ENCODE assay signal across 9 cellular contexts in the genomic region with DNA sequence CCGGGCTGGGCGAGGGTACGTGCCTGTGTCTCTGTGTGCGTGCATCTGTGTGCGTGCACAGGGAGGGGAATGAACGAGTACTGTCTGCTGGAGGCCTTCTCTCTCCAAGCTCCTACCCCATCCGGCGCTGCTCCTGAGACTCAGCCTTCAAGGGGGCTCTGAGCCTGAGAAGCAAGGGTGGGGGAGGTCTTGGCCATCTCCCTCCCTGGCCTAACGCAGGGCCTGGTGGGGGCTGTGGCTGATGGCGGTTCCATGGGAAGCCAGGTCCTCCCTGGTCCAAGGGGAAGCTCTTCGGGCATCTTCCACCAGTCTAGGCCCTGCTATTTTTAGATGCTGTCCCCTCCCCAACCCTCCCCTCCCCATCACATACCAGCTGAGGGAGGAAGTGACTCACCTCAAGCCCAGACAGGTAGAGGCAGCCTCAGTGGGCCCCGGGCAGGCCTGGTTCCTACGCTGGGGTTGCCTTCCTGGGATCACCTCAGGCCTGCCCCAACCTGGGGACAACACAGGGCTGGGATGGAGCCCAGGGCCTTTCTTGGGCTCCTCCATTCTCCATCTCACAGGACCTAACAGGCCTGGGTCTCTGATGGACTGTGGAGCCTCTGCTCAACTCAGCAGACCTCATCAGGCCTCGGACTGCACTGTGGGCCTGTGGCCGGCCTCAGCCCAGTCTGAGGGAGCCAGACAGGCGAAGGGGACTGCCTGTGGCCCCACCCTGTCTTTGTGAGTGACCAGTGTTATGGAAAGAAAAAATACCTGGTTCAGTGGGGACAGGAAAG. TPM values are rescaled to one million over a fixed set of nuclear protein-coding genes. Genes with fewer than 3 reads are reported as not detected.
DNase-seq lines count a peak whose midpoint lies in the region; ATAC-seq and TF ChIP-seq lines count a peak whose summit lies in the region.
"Had no signal": no experiment of that assay in that cellular context is flagged by ENCODE, and none has a peak within 500 bp of the region (broad histone marks: within the 10 kb centered on the region; RNA-seq: fewer than 3 reads in every experiment).

No MANE protein-coding gene starts in this region.

- H3K4me1 Mint-ChIP-seq in CD4-positive, CD25-positive, alpha-beta regulatory T cell, result peaks cover 10 to 79% (median 42%) of the 10 kb centered on the region in 4 donors
- peaks cover 67% of the 10 kb centered on the region for H3K4me1 Mint-ChIP-seq in activated naive CD4-positive, alpha-beta T cell treated with anti-CD3 and anti-CD28 coated beads for 36 hours (ENCODE audit: low read depth)
- peaks cover 43 to 80% (median 68%) of the 10 kb centered on the region in 7 donors for H3K4me1 Mint-ChIP-seq in naive thymus-derived CD4-positive, alpha-beta T cell

- DNase-seq in CD4-positive, CD25-positive, alpha-beta regulatory T cell, result peak in 2 of 3 donors; percentile 58 to 66
- DNase-seq in RWPE1 (ENCODE audit: low spot score) (peak; percentile 82), SHP77 (lab: John Stamatoyannopoulos, UW) (no peak), mucosa of gallbladder (ENCODE audit: low spot score) (no peak)
- peak; percentile 92 for DNase-seq in activated naive CD4-positive, alpha-beta T cell treated with anti-CD3 and anti-CD28 coated beads for 36 hours
- DNase-seq in naive thymus-derived CD4-positive, alpha-beta T cell, result peak in 1 of 9 donors; percentile 80
- DNase-seq: DMS79 had no signal

- no peaks in the 10 kb centered on the region for H3K27me3 Mint-ChIP-seq in CD4-positive, CD25-positive, alpha-beta regulatory T cell
- H3K27me3 Mint-ChIP-seq in activated naive CD4-positive, alpha-beta T cell treated with anti-CD3 and anti-CD28 coated beads for 36 hours (ENCODE audit: low read depth), result peaks cover 5% of the 10 kb centered on the region
- no peaks in the 10 kb centered on the region for H3K27me3 Mint-ChIP-seq in naive thymus-derived CD4-positive, alpha-beta T cell

- peaks cover 76% of the 10 kb centered on the region for H3K4me1 ChIP-seq in CD4-positive, CD25-positive, alpha-beta regulatory T cell (ENCODE audit: control insufficient read depth, insufficient read depth, low read length, poor library complexity, severe bottlenecking)
- peaks cover 46 to 65% of the 10 kb centered on the region in 2 donors for H3K4me1 ChIP-seq in naive thymus-derived CD4-positive, alpha-beta T cell (ENCODE audit: control insufficient read depth in 2 of 2, insufficient read depth in 2 of 2, low read length in 2 of 2)

- no peaks in the 10 kb centered on the region for H3K27me3 ChIP-seq in CD4-positive, CD25-positive, alpha-beta regulatory T cell (ENCODE audit: control insufficient read depth, insufficient read depth, low read length)
- H3K27me3 ChIP-seq in naive thymus-derived CD4-positive, alpha-beta T cell (ENCODE audit: control insufficient read depth in 2 of 2, insufficient read depth in 2 of 2, low read length in 2 of 2), result no peaks in the 10 kb centered on the region

- peak; percentile 17 to 43 for ATAC-seq in CD4-positive, CD25-positive, alpha-beta regulatory T cell (ENCODE audit: low read depth in 2 of 2)
- ATAC-seq in naive thymus-derived CD4-positive, alpha-beta T cell, result no peak
- no peak for ATAC-seq in HG03439 (IDR thresholded peaks at IDR 0.05; ENCODE audit: unreplicated experiment)
- no peak for ATAC-seq in GM21360 (IDR thresholded peaks at IDR 0.05; ENCODE audit: unreplicated experiment)

- no peaks in the 10 kb centered on the region for H3K36me3 Mint-ChIP-seq in CD4-positive, CD25-positive, alpha-beta regulatory T cell
- H3K36me3 Mint-ChIP-seq in activated naive CD4-positive, alpha-beta T cell treated with anti-CD3 and anti-CD28 coated beads for 36 hours (ENCODE audit: low read depth), result peaks cover 16% of the 10 kb centered on the region
- H3K36me3 Mint-ChIP-seq in naive thymus-derived CD4-positive, alpha-beta T cell, result peaks cover 0 to 9% (median 0%) of the 10 kb centered on the region in 5 donors

- peak overlapping the region; percentile 85 to 100 (median 96) for H3K27ac Mint-ChIP-seq in CD4-positive, CD25-positive, alpha-beta regulatory T cell
- peak overlapping the region; percentile 99 for H3K27ac Mint-ChIP-seq in activated naive CD4-positive, alpha-beta T cell treated with anti-CD3 and anti-CD28 coated beads for 36 hours
- peak overlapping the region; percentile 66 to 98 (median 95) for H3K27ac Mint-ChIP-seq in naive thymus-derived CD4-positive, alpha-beta T cell

- CTCF ChIA-PET in RWPE1 (lab: Yijun Ruan, JAX), result interaction anchor here (1.0 to 1.8 kb wide), 3 partner anchors 9 to 48 kb away, joined by 3 to 8 read pairs (median 6); no protein-coding TSS in a partner anchor
- CTCF ChIA-PET in activated naive CD4-positive, alpha-beta T cell treated with anti-CD3 and anti-CD28 coated beads for 36 hours (lab: Charles Lee), result interaction anchor here (0.6 to 2.8 kb wide), 8 partner anchors 9 to 29 kb away, joined by 3 to 13 read pairs (median 4); no protein-coding TSS in a partner anchor
- CTCF ChIA-PET in naive thymus-derived CD4-positive, alpha-beta T cell (lab: Charles Lee), result interaction anchor here (0.8 to 3.8 kb wide), 6 partner anchors 8 to 107 kb away, joined by 3 to 17 read pairs (median 4); a partner anchor contains a TSS

- peak overlapping the region; percentile 71 for H3K27ac ChIP-seq in CD4-positive, CD25-positive, alpha-beta regulatory T cell (ENCODE audit: insufficient read depth, low read length, poor library complexity, severe bottlenecking)
- peak overlapping the region; percentile 100 for H3K27ac ChIP-seq in RWPE1
- peak overlapping the region; percentile 94 for H3K27ac ChIP-seq in naive thymus-derived CD4-positive, alpha-beta T cell (ENCODE audit: low read depth, low read length)

- TF ChIP-seq CTCF in RWPE1 (conservative IDR thresholded peaks at IDR 0.05; ENCODE audit: low read depth), result no peak

- H3K9me3 Mint-ChIP-seq in CD4-positive, CD25-positive, alpha-beta regulatory T cell, result peaks cover 0 to 2% (median 0%) of the 10 kb centered on the region in 7 donors
- H3K9me3 Mint-ChIP-seq in activated naive CD4-positive, alpha-beta T cell treated with anti-CD3 and anti-CD28 coated beads for 36 hours, result no peaks in the 10 kb centered on the region
- peaks cover 0 to 6% (median 0%) of the 10 kb centered on the region in 11 donors for H3K9me3 Mint-ChIP-seq in naive thymus-derived CD4-positive, alpha-beta T cell

- H3K9me3 ChIP-seq in CD4-positive, CD25-positive, alpha-beta regulatory T cell (ENCODE audit: control insufficient read depth in 2 of 2, low read length in 2 of 2), result no peaks in the 10 kb centered on the region
- H3K9me3 ChIP-seq in naive thymus-derived CD4-positive, alpha-beta T cell (ENCODE audit: control insufficient read depth in 2 of 3, low read length in 3 of 3), result no peaks in the 10 kb centered on the region

- POLR2A ChIA-PET in RWPE1 (lab: Yijun Ruan, JAX; ENCODE audit: low non-redundant PET), result interaction anchor here (0.5 to 3.6 kb wide), 10 partner anchors 9 to 755 kb away, joined by 3 to 86 read pairs (median 4); a partner anchor contains a TSS
- POLR2A ChIA-PET in naive thymus-derived CD4-positive, alpha-beta T cell (lab: Charles Lee), result interaction anchor here (0.6 to 13.6 kb wide), 10 partner anchors 8 to 1828 kb away, joined by 3 to 174 read pairs (median 10); a partner anchor contains a TSS

- peak overlapping the region in 3 of 4 donors; percentile 47 to 78 (median 61) for H3K4me3 Mint-ChIP-seq in CD4-positive, CD25-positive, alpha-beta regulatory T cell
- peak overlapping the region; percentile 86 for H3K4me3 Mint-ChIP-seq in activated naive CD4-positive, alpha-beta T cell treated with anti-CD3 and anti-CD28 coated beads for 36 hours
- peak overlapping the region; percentile 40 to 80 (median 62) for H3K4me3 Mint-ChIP-seq in naive thymus-derived CD4-positive, alpha-beta T cell

- H3K4me3 ChIP-seq in CD4-positive, CD25-positive, alpha-beta regulatory T cell (ENCODE audit: low read depth, low read length), result no peak overlapping the region
- no peak overlapping the region for H3K4me3 ChIP-seq in naive thymus-derived CD4-positive, alpha-beta T cell (ENCODE audit: low read length)

- H3K36me3 ChIP-seq in CD4-positive, CD25-positive, alpha-beta regulatory T cell (ENCODE audit: control insufficient read depth, insufficient read depth, low read length), result no peaks in the 10 kb centered on the region
- no peaks in the 10 kb centered on the region for H3K36me3 ChIP-seq in naive thymus-derived CD4-positive, alpha-beta T cell (ENCODE audit: control insufficient read depth in 2 of 3, insufficient read depth in 3 of 3, low read length in 3 of 3)

- intact Hi-C loops in activated naive CD4-positive, alpha-beta T cell treated with anti-CD3 and anti-CD28 coated beads for 36 hours (cut with micrococcal nuclease), result no loop called here
- intact Hi-C loops in naive thymus-derived CD4-positive, alpha-beta T cell (cut with micrococcal nuclease), result no loop called here

RNA-seq across cellular contexts. Expression of a gene that starts 32.2 kb away (rescaled TPM):
- total RNA-seq in CD4-positive, CD25-positive, alpha-beta regulatory T cell, result 40.2 TPM
- 10 to 100 TPM; 17.8 to 24.4 (median 19.9) TPM for polyA plus RNA-seq in CD4-positive, CD25-positive, alpha-beta regulatory T cell
- total RNA-seq in activated naive CD4-positive, alpha-beta T cell treated with anti-CD3 and anti-CD28 coated beads for 36 hours, result 10 to 100 TPM; 13.7 to 14.1 TPM
- total RNA-seq in naive thymus-derived CD4-positive, alpha-beta T cell, result 10 to 100 TPM; 24.6 to 40.5 (median 36.2) TPM
- polyA plus RNA-seq in naive thymus-derived CD4-positive, alpha-beta T cell, result 10 to 100 TPM; 17.6 to 27.6 TPM
- total RNA-seq in mucosa of gallbladder, result 42.5 TPM

RNA-seq across cellular contexts. Expression of a gene that starts 48.7 kb away (rescaled TPM):
- total RNA-seq in CD4-positive, CD25-positive, alpha-beta regulatory T cell, result 403 TPM
- 100 to 1,000 TPM in 1 of 4 donors, 10 to 100 TPM in 3; 62.1 to 123 (median 76.6) TPM for polyA plus RNA-seq in CD4-positive, CD25-positive, alpha-beta regulatory T cell
- 100 to 1,000 TPM; 684 to 689 TPM for total RNA-seq in activated naive CD4-positive, alpha-beta T cell treated with anti-CD3 and anti-CD28 coated beads for 36 hours
- total RNA-seq in naive thymus-derived CD4-positive, alpha-beta T cell, result 100 to 1,000 TPM in 3 of 5 experiments, 10 to 100 TPM in 2; 25.4 to 335 (median 135) TPM
- 100 to 1,000 TPM in 1 of 2 donors, 10 to 100 TPM in 1; 80.4 to 219 TPM for polyA plus RNA-seq in naive thymus-derived CD4-positive, alpha-beta T cell
- 191 TPM for total RNA-seq in mucosa of gallbladder

Comparison
In these comparisons a context has a peak if more than half of its experiments do, and no peak if none do; other contexts are left out.
1. ATAC-seq: peak in CD4-positive, CD25-positive, alpha-beta regulatory T cell (2 of 2); none in naive thymus-derived CD4-positive, alpha-beta T cell (single experiment), HG03439 (single experiment) and GM21360 (single experiment).
2. DNase-seq: peak in CD4-positive, CD25-positive, alpha-beta regulatory T cell (2 of 3), RWPE1 (single experiment) and activated naive CD4-positive, alpha-beta T cell treated with anti-CD3 and anti-CD28 coated beads for 36 hours (single experiment); none in SHP77 (0 of 2) and mucosa of gallbladder (single experiment).
3. Peak in every context shown above with its lines, with median percentiles within 50 percentile points of each other: H3K27ac ChIP-seq, H3K27ac Mint-ChIP-seq and H3K4me3 Mint-ChIP-seq.